In genomic region chr3:51799879-51800757, GRCh38 we compare ENCODE assay signal across 8 cellular contexts. TPM values are rescaled to one million over a fixed set of nuclear protein-coding genes. Genes with fewer than 3 reads are reported as not detected.
DNase-seq lines count a peak whose midpoint lies in the region; ATAC-seq and TF ChIP-seq lines count a peak whose summit lies in the region.

No MANE protein-coding gene starts in this region.

- H3K27ac ChIP-seq in adrenal gland = no peak overlapping the region
- H3K27ac ChIP-seq in hepatocyte = no peak overlapping the region

- H3K4me3 ChIP-seq in BE2C (ENCODE audit: low read depth, low read length) (no peak overlapping the region), GM12865 (ENCODE audit: low read depth, low read length) (no peak overlapping the region), adrenal gland (no peak overlapping the region), hepatocyte (no peak overlapping the region)

- no peaks in the 10 kb centered on the region for H3K27me3 ChIP-seq in BE2C
- H3K27me3 ChIP-seq in adrenal gland = peaks cover 11% of the 10 kb centered on the region
- peaks cover 12% of the 10 kb centered on the region for H3K27me3 ChIP-seq in hepatocyte

- no peak for ATAC-seq in GM18870 (IDR thresholded peaks at IDR 0.05; ENCODE audit: unreplicated experiment)

- H3K4me2 ChIP-seq in hepatocyte = no peak overlapping the region

- H2AFZ ChIP-seq in hepatocyte = no peak overlapping the region

- no peaks in the 10 kb centered on the region for H3K36me3 ChIP-seq in BE2C
- H3K36me3 ChIP-seq in adrenal gland (replicated peaks in 1 of 2) = no peaks in the 10 kb centered on the region
- no peaks in the 10 kb centered on the region for H3K36me3 ChIP-seq in hepatocyte (replicated peaks; ENCODE audit: insufficient read depth, low read depth)

- 12 to 25% (median 20%) methylated on average over 3 of the region's 3 CpGs for WGBS in adrenal gland, 4 donors
- 20% methylated on average over 3 of the region's 3 CpGs for WGBS in hepatocyte (ENCODE audit: low lambda C conversion rate, missing lambda C conversion rate)

- no peaks in the 10 kb centered on the region for H3K9me2 ChIP-seq in hepatocyte (replicated peaks; ENCODE audit: insufficient read depth)

- H3K9me3 ChIP-seq in BE2C (no peaks in the 10 kb centered on the region), adrenal gland (replicated peaks in 1 of 3) (no peaks in the 10 kb centered on the region), hepatocyte (ENCODE audit: low read depth) (no peaks in the 10 kb centered on the region)

- H3K4me1 ChIP-seq in BE2C (no peaks in the 10 kb centered on the region), adrenal gland (replicated peaks in 1 of 2) (no peaks in the 10 kb centered on the region), hepatocyte (ENCODE audit: insufficient read depth) (no peaks in the 10 kb centered on the region)

- TF ChIP-seq CTCF in BE2C (IDR thresholded peaks at IDR 0.05; ENCODE audit: low read depth, low read length) = peak; percentile 70
- TF ChIP-seq CTCF in GM12865 (IDR thresholded peaks at IDR 0.05; ENCODE audit: insufficient read depth, low read depth, low read length, missing control alignments) = peak; percentile 76
- TF ChIP-seq CTCF in adrenal gland (IDR thresholded peaks at IDR 0.05) = peak; percentile 62 to 81 (median 68)
- peak; percentile 83 for TF ChIP-seq CTCF in hepatocyte (IDR thresholded peaks at IDR 0.05; ENCODE audit: poor library complexity)

- no peaks in the 10 kb centered on the region for H3K79me2 ChIP-seq in hepatocyte

- no peak for TF ChIP-seq POLR2A in adrenal gland (IDR thresholded peaks at IDR 0.05)

- intact Hi-C loops in adrenal gland (cut with DNase I) = no loop called here

- peak; percentile 20 for DNase-seq in BE2C
- DNase-seq in GM12865 (ENCODE audit: low read depth) = peak; percentile 56
- DNase-seq in NCI-H345 (lab: John Stamatoyannopoulos, UW) = peak; percentile 20
- DNase-seq in adrenal gland = peak in 4 of 7 donors; percentile 18 to 42 (median 32)
- DNase-seq in hepatocyte (ENCODE audit: low spot score) = peak; percentile 72
- DNase-seq in smooth muscle cell of the brain vasculature (ENCODE audit: low read depth, low spot score) = peak; percentile 12
- no peak for DNase-seq in NCI-H1436 (lab: John Stamatoyannopoulos, UW)

- H4K20me1 ChIP-seq in hepatocyte (ENCODE audit: insufficient read depth, poor library complexity, severe bottlenecking) = no peaks in the 10 kb centered on the region

RNA-seq across cellular contexts. Expression of gene IQCF6, which starts 21.1 kb away (rescaled TPM):
- polyA plus RNA-seq in BE2C (2012; ENCODE audit: insufficient read depth, insufficient read length, low read depth) = not detected
- total RNA-seq in adrenal gland = not detected
- not detected for polyA plus RNA-seq in adrenal gland
- total RNA-seq in hepatocyte = not detected in 2 replicates
- polyA plus RNA-seq in hepatocyte = not detected in 2 replicates
